Comparison of ENCODE assay signal across 15 cellular contexts in genomic region chr7:125427676-125428075, GRCh38.
DNase-seq lines count a peak whose midpoint lies in the region; ATAC-seq, FAIRE-seq and TF ChIP-seq lines count a peak whose summit lies in the region.
"Had no signal": no experiment of that assay in that cellular context is flagged by ENCODE, and none has a peak within 500 bp of the region (broad histone marks: within the 10 kb centered on the region; RNA-seq: fewer than 3 reads in every experiment).

No MANE protein-coding gene starts in this region.

- no peak for TF ChIP-seq POLR2A in H1 (IDR thresholded peaks at IDR 0.05; ENCODE audit: control extremely low read depth in 1 of 2, low read depth in 2 of 2, low read length in 2 of 2)
- no peak for TF ChIP-seq POLR2A in esophagus squamous epithelium (IDR thresholded peaks at IDR 0.05)

- H3K27ac ChIP-seq in GM23338 (ENCODE audit: low read depth) = no peak overlapping the region
- H3K27ac ChIP-seq in H1 (ENCODE audit: low read depth, low read length) = no peak overlapping the region
- H3K27ac ChIP-seq in esophagus squamous epithelium = no peak overlapping the region
- H3K27ac ChIP-seq: BLaER1 treated with 17β-estradiol and CSF1 and Interleukin-3, amounts not matched to agents 10 nM and 100 nM had no signal

- H3K9me2 ChIP-seq in GM23338 (ENCODE audit: insufficient read depth) = no peaks in the 10 kb centered on the region

- intact Hi-C loops in esophagus squamous epithelium (cut with DNase I) = no loop called here

- POLR2A ChIA-PET in H1 (lab: Charles Lee; ENCODE audit: partially characterized antibody) = no interaction called here

- no peaks in the 10 kb centered on the region for H3K36me3 ChIP-seq in GM23338 (ENCODE audit: insufficient read depth)
- H3K36me3 ChIP-seq in H1 (ENCODE audit: control insufficient read depth in 2 of 4, insufficient read depth in 4 of 4, low read length in 3 of 4) = no peaks in the 10 kb centered on the region
- H3K36me3 ChIP-seq in esophagus squamous epithelium = no peaks in the 10 kb centered on the region
- H3K36me3 ChIP-seq: BLaER1 treated with 17β-estradiol and CSF1 and Interleukin-3, amounts not matched to agents 10 nM and 100 nM; HAP-1 had no signal

- no peak overlapping the region for H3K4me3 Mint-ChIP-seq in GM23338
- H3K4me3 Mint-ChIP-seq: B cell; CD8-positive, alpha-beta T cell had no signal

- no peak overlapping the region for H4K5ac ChIP-seq in H1 (ENCODE audit: insufficient read length, low read depth, low read length)

- no peaks in the 10 kb centered on the region for H3K9me3 Mint-ChIP-seq in GM23338
- H3K9me3 Mint-ChIP-seq: CD8-positive, alpha-beta T cell had no signal

- no peaks in the 10 kb centered on the region for H3K36me3 Mint-ChIP-seq in GM23338 (ENCODE audit: low read depth)
- H3K36me3 Mint-ChIP-seq: CD8-positive, alpha-beta T cell had no signal

- no peak for TF ChIP-seq EP300 in H1 (IDR thresholded peaks at IDR 0.05; ENCODE audit: borderline replicate concordance in 1 of 2, low read depth in 2 of 2, low read length in 2 of 2)

- no peak overlapping the region for H4K91ac ChIP-seq in H1 (replicated peaks; ENCODE audit: insufficient read length, low read length)

- H3K18ac ChIP-seq in H1 (ENCODE audit: extremely low read depth, low read length) = no peak overlapping the region

- 88% methylated on average over 1 of the region's 1 CpG; no CpG with 5 or more reads in 1 of the 2 experiments for WGBS in H1 (ENCODE audit: extremely low coverage in 1 of 2, insufficient coverage in 1 of 2, insufficient read length in 1 of 2, insufficient replicate concordance in 2 of 2, low coverage in 1 of 2, low lambda C conversion rate in 2 of 2, missing lambda C conversion rate in 1 of 2), 2 experiments
- WGBS in esophagus squamous epithelium, 2 donors = 30 to 35% methylated on average over 1 of the region's 1 CpG

- no peaks in the 10 kb centered on the region for H3K23me2 ChIP-seq in H1 (ENCODE audit: low read depth, low read length)

- H3K9ac ChIP-seq in H1 (replicated peaks in 1 of 4; ENCODE audit: extremely low read depth in 1 of 4, low read depth in 3 of 4, low read length in 3 of 4) = no peak overlapping the region
- H3K9ac ChIP-seq: BLaER1 treated with 17β-estradiol and CSF1 and Interleukin-3, amounts not matched to agents 10 nM and 100 nM had no signal

- FAIRE-seq in H1 (lab: Jason Lieb, UNC) = peak; percentile 58

- no peak overlapping the region for H3K23ac ChIP-seq in H1 (ENCODE audit: insufficient read length)

- H3K4me2 ChIP-seq in GM23338 (no peak overlapping the region), H1 (ENCODE audit: insufficient read depth in 1 of 2, low read depth in 2 of 2, low read length in 2 of 2) (no peak overlapping the region)
- H3K4me2 ChIP-seq: BLaER1 treated with 17β-estradiol and CSF1 and Interleukin-3, amounts not matched to agents 10 nM and 100 nM had no signal

- TF ChIP-seq RAD21 in H1 (IDR thresholded peaks at IDR 0.05 in 1 of 2, conservative IDR thresholded peaks at IDR 0.05 in 1 of 2; ENCODE audit: low read depth in 2 of 2, low read length in 2 of 2) = no peak

- H2AFZ ChIP-seq in GM23338 (0 out of 2 replicates have a peak overlapping the region, but pooled peaks have one; percentile 3), H1 (ENCODE audit: low read length) (no peak overlapping the region; the same call in 1 of the 2 replicates)

- no peak overlapping the region for H3K4ac ChIP-seq in H1 (replicated peaks; ENCODE audit: insufficient read length, low read depth, low read length)

- H2BK12ac ChIP-seq in H1 (ENCODE audit: low read depth, low read length) = no peak overlapping the region

- H2BK15ac ChIP-seq in H1 (ENCODE audit: low read length) = no peak overlapping the region

- TF ChIP-seq CTCF in GM23338 (conservative IDR thresholded peaks at IDR 0.05; ENCODE audit: low read depth in 2 of 2) = no peak
- TF ChIP-seq CTCF in H1 (IDR thresholded peaks at IDR 0.05; ENCODE audit: control extremely low read depth in 1 of 3, insufficient read depth in 1 of 3, low read depth in 1 of 3, low read length in 3 of 3) = no peak
- TF ChIP-seq CTCF in esophagus squamous epithelium (IDR thresholded peaks at IDR 0.05) = no peak

- H4K8ac ChIP-seq in H1 (ENCODE audit: extremely low read depth, insufficient read depth, low read length) = no peak overlapping the region

- no peak overlapping the region for H2BK20ac ChIP-seq in H1 (ENCODE audit: low read length)

- peak; percentile 47 for ATAC-seq in GM23338
- ATAC-seq: CD8-positive, alpha-beta T cell had no signal

- H3K79me2 ChIP-seq in GM23338 (replicated peaks; ENCODE audit: insufficient read depth) = no peaks in the 10 kb centered on the region
- no peaks in the 10 kb centered on the region for H3K79me2 ChIP-seq in H1 (ENCODE audit: control insufficient read depth in 1 of 2, insufficient read depth in 2 of 2, low read length in 2 of 2)

- no peaks in the 10 kb centered on the region for H3K79me1 ChIP-seq in H1 (ENCODE audit: low read depth, low read length)

- no peak overlapping the region; the same call in 1 of the 2 replicates for H3K27ac Mint-ChIP-seq in GM23338
- H3K27ac Mint-ChIP-seq: B cell; CD8-positive, alpha-beta T cell had no signal

- H3K4me1 ChIP-seq in GM23338 (ENCODE audit: insufficient read depth) (no peaks in the 10 kb centered on the region), H1 (replicated peaks in 1 of 4; ENCODE audit: control insufficient read depth in 3 of 4, insufficient read depth in 4 of 4, low read length in 3 of 4) (no peaks in the 10 kb centered on the region), esophagus squamous epithelium (no peaks in the 10 kb centered on the region)

- H3K27me3 ChIP-seq in GM23338 (ENCODE audit: insufficient read depth) = no peaks in the 10 kb centered on the region
- H3K27me3 ChIP-seq in H1 (replicated peaks in 1 of 4; ENCODE audit: control insufficient read depth in 3 of 4, extremely low read depth in 1 of 4, insufficient read depth in 3 of 4, low read length in 3 of 4) = no peaks in the 10 kb centered on the region
- no peaks in the 10 kb centered on the region for H3K27me3 ChIP-seq in esophagus squamous epithelium
- H3K27me3 ChIP-seq: BLaER1 treated with 17β-estradiol and CSF1 and Interleukin-3, amounts not matched to agents 10 nM and 100 nM had no signal

- no peak overlapping the region for H3K4me3 ChIP-seq in GM23338
- no peak overlapping the region for H3K4me3 ChIP-seq in H1 (ENCODE audit: extremely low read depth in 1 of 4, insufficient read depth in 2 of 4, low read depth in 3 of 4, low read length in 4 of 4)
- H3K4me3 ChIP-seq in esophagus squamous epithelium = no peak overlapping the region
- H3K4me3 ChIP-seq: BLaER1 treated with 17β-estradiol and CSF1 and Interleukin-3, amounts not matched to agents 10 nM and 100 nM; HAP-1 had no signal

- no peak overlapping the region for H2AK5ac ChIP-seq in H1 (ENCODE audit: low read depth, low read length)

- peaks cover 7% of the 10 kb centered on the region for H3K4me1 Mint-ChIP-seq in GM23338
- H3K4me1 Mint-ChIP-seq: B cell had no signal

- no peak overlapping the region for H2BK5ac ChIP-seq in H1 (ENCODE audit: low read depth, low read length)

- no peak overlapping the region for H3K14ac ChIP-seq in H1 (ENCODE audit: insufficient read length)

- H4K20me1 ChIP-seq in GM23338 (replicated peaks; ENCODE audit: insufficient read depth) (no peaks in the 10 kb centered on the region), H1 (replicated peaks in 1 of 2; ENCODE audit: control insufficient read depth in 1 of 2, insufficient read depth in 2 of 2, low read length in 2 of 2) (no peaks in the 10 kb centered on the region)
- H4K20me1 ChIP-seq: BLaER1 treated with 17β-estradiol and CSF1 and Interleukin-3, amounts not matched to agents 10 nM and 100 nM had no signal

- H3K9me3 ChIP-seq in H1 (ENCODE audit: insufficient read depth in 2 of 2, low read depth in 1 of 2, low read length in 1 of 2) (no peaks in the 10 kb centered on the region), esophagus squamous epithelium (no peaks in the 10 kb centered on the region)
- H3K9me3 ChIP-seq: BLaER1 treated with 17β-estradiol and CSF1 and Interleukin-3, amounts not matched to agents 10 nM and 100 nM; HAP-1 had no signal

- no peaks in the 10 kb centered on the region for H3F3A ChIP-seq in GM23338 (replicated peaks; ENCODE audit: low read depth)

- CTCF ChIA-PET in H1 (lab: Charles Lee; ENCODE audit: partially characterized antibody) = interaction anchor here (1.3 kb wide), 1 partner anchor 368 kb away, joined by 3 read pairs; no protein-coding TSS in a partner anchor

- no peaks in the 10 kb centered on the region for H3K27me3 Mint-ChIP-seq in GM23338 (ENCODE audit: insufficient read depth, low read depth, poor library complexity)
- H3K27me3 Mint-ChIP-seq: B cell had no signal

- no peak overlapping the region for H2BK120ac ChIP-seq in H1 (replicated peaks; ENCODE audit: low read depth, low read length)

- H3K56ac ChIP-seq in H1 (replicated peaks; ENCODE audit: insufficient read length, low read depth, low read length) = no peak overlapping the region

- DNase-seq in GM23338 (ENCODE audit: low spot score) = peak; percentile 10
- DNase-seq in NCI-H1436 treated with DMSO at 0.1 percent for 48 hours (lab: John Stamatoyannopoulos, UW) = peak; percentile 26
- no peak for DNase-seq in H1 (ENCODE audit: low read depth in 1 of 2, low spot score in 2 of 2)
- peak; percentile 26 for DNase-seq in iPS-NIHi7 (ENCODE audit: extremely low spot score)
- DNase-seq in NCI-H128 (lab: John Stamatoyannopoulos, UW; ENCODE audit: unreplicated experiment) = no peak
- no peak for DNase-seq in esophagus squamous epithelium (lab: John Stamatoyannopoulos, UW)
- no peak for DNase-seq in activated gamma-delta T cell treated with Interleukin-2 at 50 U/mL for 16 hours
- DNase-seq: Calu3; CD8-positive, alpha-beta T cell; DMS79 treated with DMSO at 0.1 percent for 48 hours; GF-D8; GOT3 had no signal

TF ChIP-seq in GM23338, 12 proteins besides CTCF, POLR2A, EP300 and RAD21:
- TF ChIP-seq EZH2 (IDR thresholded peaks at IDR 0.05; ENCODE audit: low read depth, unreplicated experiment) = no peak
- no peak for TF ChIP-seq NANOG (IDR thresholded peaks at IDR 0.05; ENCODE audit: borderline replicate concordance)
- no peak for TF ChIP-seq POLR2AphosphoS5 (IDR thresholded peaks at IDR 0.05; ENCODE audit: low read depth)
- no peak for TF ChIP-seq ZNF331 (CRISPR knock-in tag; IDR thresholded peaks at IDR 0.05; ENCODE audit: low read depth)
- TF ChIP-seq JUNB (IDR thresholded peaks at IDR 0.05; ENCODE audit: unreplicated experiment) = no peak
- no peak for TF ChIP-seq STAT1 (IDR thresholded peaks at IDR 0.05; ENCODE audit: unreplicated experiment)

TF ChIP-seq in H1, 55 proteins besides CTCF, POLR2A, EP300 and RAD21 (continues in another document):
- TF ChIP-seq KDM4A (IDR thresholded peaks at IDR 0.05; ENCODE audit: low read depth, low read length, severe bottlenecking) (no peak), BCL11A (IDR thresholded peaks at IDR 0.05; ENCODE audit: low read depth in 2 of 2, low read length in 2 of 2) (no peak), TCF12 (IDR thresholded peaks at IDR 0.05; ENCODE audit: low read depth, low read length) (no peak), POLR2AphosphoS5 (IDR thresholded peaks at IDR 0.05; ENCODE audit: low read depth, low read length) (no peak), SUZ12 (IDR thresholded peaks at IDR 0.05; ENCODE audit: low read length) (no peak), CEBPB (IDR thresholded peaks at IDR 0.05; ENCODE audit: low read depth, low read length) (no peak), JUN (IDR thresholded peaks at IDR 0.05; ENCODE audit: low read depth, low read length) (no peak), RBBP5 (IDR thresholded peaks at IDR 0.05; ENCODE audit: borderline replicate concordance, low read depth, low read length) (no peak)

Comparison
In these comparisons a context has a peak if more than half of its experiments do, and no peak if none do; other contexts are left out.
1. DNase-seq: peak in GM23338 (single experiment), NCI-H1436 treated with DMSO at 0.1 percent for 48 hours (single experiment) and iPS-NIHi7 (single experiment); none in H1 (0 of 2), NCI-H128 (single experiment), esophagus squamous epithelium (single experiment) and activated gamma-delta T cell treated with Interleukin-2 at 50 U/mL for 16 hours (single experiment).